Comparison of ENCODE assay signal across 22 cellular contexts in genomic region chr6:29725981-29726380, GRCh38. TPM values are rescaled to one million over a fixed set of nuclear protein-coding genes. Genes with fewer than 3 reads are reported as not detected.
DNase-seq lines count a peak whose midpoint lies in the region; ATAC-seq, FAIRE-seq and TF ChIP-seq lines count a peak whose summit lies in the region.
"Had no signal": no experiment of that assay in that cellular context is flagged by ENCODE, and none has a peak within 500 bp of the region (broad histone marks: within the 10 kb centered on the region; RNA-seq: fewer than 3 reads in every experiment).

No MANE protein-coding gene starts in this region.

- no peaks in the 10 kb centered on the region for H3K4me1 ChIP-seq in psoas muscle
- H3K4me1 ChIP-seq: pancreas had no signal

- H3K36me3 Mint-ChIP-seq in activated CD8-positive, alpha-beta memory T cell treated with anti-CD3 and anti-CD28 coated beads, Interleukin-2, amount 10 ng/mL, durations not matched to agents 7 days and 5 days = peaks cover 54% of the 10 kb centered on the region
- peaks cover 77% of the 10 kb centered on the region for H3K36me3 Mint-ChIP-seq in central memory CD8-positive, alpha-beta T cell (ENCODE audit: insufficient read depth)
- no peaks in the 10 kb centered on the region for H3K36me3 Mint-ChIP-seq in progenitor cell of endocrine pancreas (ENCODE audit: insufficient read depth)

- no peak overlapping the region for H3K27ac ChIP-seq in psoas muscle
- H3K27ac ChIP-seq: pancreas had no signal

- H3K4me3 Mint-ChIP-seq in activated CD8-positive, alpha-beta memory T cell treated with anti-CD3 and anti-CD28 coated beads, Interleukin-2, amount 10 ng/mL, durations not matched to agents 7 days and 5 days = peak overlapping the region; percentile 98
- H3K4me3 Mint-ChIP-seq in central memory CD8-positive, alpha-beta T cell = peak overlapping the region; percentile 92
- no peak overlapping the region for H3K4me3 Mint-ChIP-seq in progenitor cell of endocrine pancreas (ENCODE audit: low read depth)

- peak; percentile 29; the same call in 1 of the 2 replicates for TF ChIP-seq POLR2A in GM12892 (IDR thresholded peaks at IDR 0.05; ENCODE audit: low read depth, low read length)

- H3K27me3 Mint-ChIP-seq in activated CD8-positive, alpha-beta memory T cell treated with anti-CD3 and anti-CD28 coated beads, Interleukin-2, amount 10 ng/mL, durations not matched to agents 7 days and 5 days = no peaks in the 10 kb centered on the region
- no peaks in the 10 kb centered on the region for H3K27me3 Mint-ChIP-seq in central memory CD8-positive, alpha-beta T cell
- H3K27me3 Mint-ChIP-seq in progenitor cell of endocrine pancreas = peaks cover 84% of the 10 kb centered on the region

- peaks cover 0 to 24% (median 9%) of the 10 kb centered on the region in 3 donors for H3K27me3 ChIP-seq in psoas muscle (ENCODE audit: insufficient read depth in 3 of 3, low read length in 2 of 3)
- H3K27me3 ChIP-seq: pancreas had no signal

- peak overlapping the region; percentile 10 for H3K4me3 ChIP-seq in psoas muscle
- H3K4me3 ChIP-seq: pancreas had no signal

- no peak for ATAC-seq in activated CD8-positive, alpha-beta memory T cell treated with anti-CD3 and anti-CD28 coated beads, Interleukin-2, amount 10 ng/mL, durations not matched to agents 7 days and 5 days
- no peak for ATAC-seq in central memory CD8-positive, alpha-beta T cell (replicated peaks; ENCODE audit: extremely low read depth, poor library complexity, severe bottlenecking)
- ATAC-seq in psoas muscle = no peak
- ATAC-seq in GM18498 (IDR thresholded peaks at IDR 0.05; ENCODE audit: unreplicated experiment) = no peak
- ATAC-seq in HG03520 (IDR thresholded peaks at IDR 0.05; ENCODE audit: unreplicated experiment) = no peak
- ATAC-seq: pancreas had no signal

- H3K9me3 ChIP-seq in psoas muscle = no peaks in the 10 kb centered on the region
- H3K9me3 ChIP-seq: pancreas had no signal

- H3K4me1 Mint-ChIP-seq in activated CD8-positive, alpha-beta memory T cell treated with anti-CD3 and anti-CD28 coated beads, Interleukin-2, amount 10 ng/mL, durations not matched to agents 7 days and 5 days = peaks cover 55% of the 10 kb centered on the region
- H3K4me1 Mint-ChIP-seq in central memory CD8-positive, alpha-beta T cell = peaks cover 80% of the 10 kb centered on the region
- no peaks in the 10 kb centered on the region for H3K4me1 Mint-ChIP-seq in progenitor cell of endocrine pancreas (ENCODE audit: low read depth)

- no peak for FAIRE-seq in GM12892 (lab: Jason Lieb, UNC)
- FAIRE-seq: colon, islet of Langerhans, pancreas, small intestine had no signal

- H3K9me3 Mint-ChIP-seq in activated CD8-positive, alpha-beta memory T cell treated with anti-CD3 and anti-CD28 coated beads, Interleukin-2, amount 10 ng/mL, durations not matched to agents 7 days and 5 days (ENCODE audit: low read depth) = no peaks in the 10 kb centered on the region
- H3K9me3 Mint-ChIP-seq in central memory CD8-positive, alpha-beta T cell = no peaks in the 10 kb centered on the region
- no peaks in the 10 kb centered on the region for H3K9me3 Mint-ChIP-seq in progenitor cell of endocrine pancreas (ENCODE audit: low read depth)

- CTCF ChIA-PET in activated CD8-positive, alpha-beta memory T cell treated with anti-CD3 and anti-CD28 coated beads, Interleukin-2, amount 10 ng/mL, durations not matched to agents 7 days and 5 days (lab: Charles Lee) = interaction anchor here (0.7 to 4.1 kb wide), 7 partner anchors 11 to 109 kb away, joined by 3 to 36 read pairs (median 5); no protein-coding TSS in a partner anchor

- peaks cover 0 to 3% of the 10 kb centered on the region in 2 donors for H3K36me3 ChIP-seq in psoas muscle (ENCODE audit: insufficient read depth in 1 of 2, low read depth in 1 of 2)
- H3K36me3 ChIP-seq: pancreas had no signal

- no peak for DNase-seq in activated CD8-positive, alpha-beta memory T cell treated with anti-CD3 and anti-CD28 coated beads, Interleukin-2, amount 10 ng/mL, durations not matched to agents 7 days and 5 days
- no peak for DNase-seq in activated CD8-positive, alpha-beta memory T cell treated with anti-CD3 and anti-CD28 coated beads, Interleukin-2, amount 50 U/mL, for 4 hours
- no peak for DNase-seq in GM12892 (ENCODE audit: insufficient read length)
- no peak for DNase-seq in central memory CD8-positive, alpha-beta T cell (ENCODE audit: low spot score in 2 of 2)
- no peak for DNase-seq in psoas muscle
- no peak for DNase-seq in progenitor cell of endocrine pancreas (ENCODE audit: low spot score, unreplicated experiment)
- DNase-seq: ACHN; anterior cingulate cortex; erythroblast; glutamatergic neuron; midbrain; NCI-H2081 treated with DMSO at 0.1 percent for 48 hours; NCI-H524 treated with DMSO at 0.1 percent for 48 hours; OCI-M1; pancreas; small intestine; stimulated activated naive CD4-positive, alpha-beta T cell treated with Interleukin-2 at 50 U/mL for 16 hours had no signal

- WGBS in psoas muscle, 3 donors = 69 to 82% (median 70%) methylated on average over 1 of the region's 1 CpG

- no peak overlapping the region for H3K27ac Mint-ChIP-seq in activated CD8-positive, alpha-beta memory T cell treated with anti-CD3 and anti-CD28 coated beads, Interleukin-2, amount 10 ng/mL, durations not matched to agents 7 days and 5 days
- peak overlapping the region; percentile 99 for H3K27ac Mint-ChIP-seq in central memory CD8-positive, alpha-beta T cell (ENCODE audit: low read depth)
- no peak overlapping the region for H3K27ac Mint-ChIP-seq in progenitor cell of endocrine pancreas

- no peak for TF ChIP-seq CTCF in psoas muscle (IDR thresholded peaks at IDR 0.05)
- no peak for TF ChIP-seq CTCF in progenitor cell of endocrine pancreas (IDR thresholded peaks at IDR 0.05; ENCODE audit: unreplicated experiment)

- intact Hi-C loops in psoas muscle (cut with DNase I) = no loop called here

RNA-seq across cellular contexts. Expression of gene HLA-F, which starts 2.7 kb away (rescaled TPM):
- total RNA-seq in activated CD8-positive, alpha-beta memory T cell treated with anti-CD3 and anti-CD28 coated beads, Interleukin-2, amount 10 ng/mL, durations not matched to agents 7 days and 5 days = 100 to 1,000 TPM; 300 to 444 TPM
- 413 TPM for polyA plus RNA-seq in GM12892 (2012; ENCODE audit: missing spikeins)
- 10 to 100 TPM; 16.5 to 25.6 (median 16.8) TPM for total RNA-seq in psoas muscle
- polyA plus RNA-seq in psoas muscle = 10 to 100 TPM; 12.0 to 26.5 (median 19.6) TPM
- 1.1 TPM in 1 of 2 replicates, not detected in the other for total RNA-seq in progenitor cell of endocrine pancreas
- total RNA-seq: G401 had no signal

RNA-seq across cellular contexts. Expression of gene ZFP57, which starts 45.0 kb away (rescaled TPM):
- 10 to 100 TPM; 14.1 to 16.1 TPM for total RNA-seq in activated CD8-positive, alpha-beta memory T cell treated with anti-CD3 and anti-CD28 coated beads, Interleukin-2, amount 10 ng/mL, durations not matched to agents 7 days and 5 days
- not detected for polyA plus RNA-seq in GM12892 (2012; ENCODE audit: missing spikeins)
- total RNA-seq in psoas muscle = not detected
- under 1 TPM in 1 of 3 donors, not detected in 2; 0.08 TPM for polyA plus RNA-seq in psoas muscle
- 0.14 TPM in 1 of 2 replicates, not detected in the other for total RNA-seq in progenitor cell of endocrine pancreas
- total RNA-seq: G401 had no signal

Comparison
In these comparisons a context has a peak if more than half of its experiments do, and no peak if none do; other contexts are left out.
1. RNA of gene ZFP57, which starts 45.0 kb away (total RNA-seq): 14.1 to 16.1 TPM in activated CD8-positive, alpha-beta memory T cell treated with anti-CD3 and anti-CD28 coated beads, Interleukin-2, amount 10 ng/mL, durations not matched to agents 7 days and 5 days; 0.14 TPM in progenitor cell of endocrine pancreas and not detected in psoas muscle; every median in the first group is over 10 times any median in the second.